17 cellular contexts compared by ENCODE assay signal in genomic region chr17:35163886-35164285, GRCh38. TPM values are rescaled to one million over a fixed set of nuclear protein-coding genes. Genes with fewer than 3 reads are reported as not detected.
DNase-seq lines count a peak whose midpoint lies in the region; ATAC-seq and TF ChIP-seq lines count a peak whose summit lies in the region.
"Had no signal": no experiment of that assay in that cellular context is flagged by ENCODE, and none has a peak within 500 bp of the region (broad histone marks: within the 10 kb centered on the region; RNA-seq: fewer than 3 reads in every experiment).

No MANE protein-coding gene starts in this region.

- H2BK5ac ChIP-seq in trophoblast cell (ENCODE audit: low read depth, low read length, poor library complexity): no peak overlapping the region

- no peaks in the 10 kb centered on the region for H3K79me1 ChIP-seq in trophoblast cell (ENCODE audit: low read length)

- intact Hi-C loops in upper lobe of right lung (cut with DNase I): no loop called here

- CTCF ChIA-PET in CD8-positive, alpha-beta memory T cell (lab: Charles Lee): interaction anchor here (1.0 to 1.9 kb wide), 3 partner anchors 21 to 600 kb away, joined by 3 to 4 read pairs (median 3); no protein-coding TSS in a partner anchor

- no peak overlapping the region for H2BK12ac ChIP-seq in trophoblast cell (ENCODE audit: low read length)

- no peak for TF ChIP-seq CTCF in upper lobe of right lung (IDR thresholded peaks at IDR 0.05)

- H4K91ac ChIP-seq in trophoblast cell (ENCODE audit: low read depth, low read length): no peak overlapping the region

- H3K14ac ChIP-seq in trophoblast cell (ENCODE audit: low read length): no peak overlapping the region

- DNase-seq in CD8-positive, alpha-beta memory T cell: no peak
- DNase-seq in central memory CD8-positive, alpha-beta T cell (ENCODE audit: low spot score in 2 of 2): no peak
- DNase-seq in trophoblast cell: peak; percentile 97
- peak; percentile 21 for DNase-seq in upper lobe of right lung
- no peak for DNase-seq in stimulated activated naive CD8-positive, alpha-beta T cell treated with anti-CD3 and anti-CD28 coated beads, Interleukin-15, Interleukin-2, amounts not matched to agents 100 U/mL and 50 U/mL, for 24 hours
- no peak for DNase-seq in NCI-H2081 treated with DMSO at 0.1 percent for 48 hours (lab: John Stamatoyannopoulos, UW)
- no peak for DNase-seq in NCI-H187 (lab: John Stamatoyannopoulos, UW)
- DNase-seq: ACHN; CD4-positive, CD25-positive, alpha-beta regulatory T cell; COR-L47; DND-41; GDM1; GOT3; H9 had no signal

- H3K27ac ChIP-seq in CD8-positive, alpha-beta memory T cell (ENCODE audit: low read depth, low read length): no peak overlapping the region
- H3K27ac ChIP-seq in trophoblast cell (ENCODE audit: low read depth, low read length) (no peak overlapping the region), upper lobe of right lung (no peak overlapping the region)
- H3K27ac ChIP-seq: BLaER1 treated with 17β-estradiol and CSF1 and Interleukin-3, amounts not matched to agents 10 nM and 100 nM; HL-60 had no signal

- H3K23ac ChIP-seq in trophoblast cell (ENCODE audit: low read length): no peak overlapping the region

- peaks cover 0 to 1% (median 0%) of the 10 kb centered on the region in 3 donors for H3K36me3 Mint-ChIP-seq in CD8-positive, alpha-beta memory T cell
- H3K36me3 Mint-ChIP-seq in central memory CD8-positive, alpha-beta T cell (ENCODE audit: insufficient read depth): peaks cover 12% of the 10 kb centered on the region
- H3K36me3 Mint-ChIP-seq: CD4-positive, CD25-positive, alpha-beta regulatory T cell had no signal

- peak overlapping the region in 6 of 8 donors; percentile 37 to 72 (median 66) for H3K27ac Mint-ChIP-seq in CD8-positive, alpha-beta memory T cell
- peak overlapping the region; percentile 79 for H3K27ac Mint-ChIP-seq in central memory CD8-positive, alpha-beta T cell (ENCODE audit: low read depth)
- H3K27ac Mint-ChIP-seq: H9 had no signal

- peaks cover 47 to 59% (median 55%) of the 10 kb centered on the region in 3 donors for H3K4me1 Mint-ChIP-seq in CD8-positive, alpha-beta memory T cell
- peaks cover 52% of the 10 kb centered on the region for H3K4me1 Mint-ChIP-seq in central memory CD8-positive, alpha-beta T cell

- no peaks in the 10 kb centered on the region for H3K9me3 ChIP-seq in CD8-positive, alpha-beta memory T cell (ENCODE audit: low read length)
- H3K9me3 ChIP-seq in trophoblast cell (ENCODE audit: insufficient read depth, low read depth, low read length) (no peaks in the 10 kb centered on the region), upper lobe of right lung (no peaks in the 10 kb centered on the region)
- H3K9me3 ChIP-seq: BLaER1 treated with 17β-estradiol and CSF1 and Interleukin-3, amounts not matched to agents 10 nM and 100 nM had no signal

- no peak for ATAC-seq in central memory CD8-positive, alpha-beta T cell (replicated peaks; ENCODE audit: extremely low read depth, poor library complexity, severe bottlenecking)
- ATAC-seq in upper lobe of right lung: no peak
- no peak for ATAC-seq in stimulated activated naive CD8-positive, alpha-beta T cell treated with anti-CD3 and anti-CD28 coated beads, Interleukin-15, Interleukin-2, amounts not matched to agents 100 U/mL and 50 U/mL, for 24 hours

- no CpG with 5 or more reads among the region's 7 CpGs for WGBS in trophoblast cell (ENCODE audit: extremely low coverage, insufficient coverage, insufficient read length)

- no peaks in the 10 kb centered on the region for H3K9me3 Mint-ChIP-seq in CD8-positive, alpha-beta memory T cell
- H3K9me3 Mint-ChIP-seq in central memory CD8-positive, alpha-beta T cell: no peaks in the 10 kb centered on the region
- H3K9me3 Mint-ChIP-seq: CD4-positive, CD25-positive, alpha-beta regulatory T cell; H9 had no signal

- no peak overlapping the region for H3K4me2 ChIP-seq in trophoblast cell (ENCODE audit: low read length)
- H3K4me2 ChIP-seq: BLaER1 treated with 17β-estradiol and CSF1 and Interleukin-3, amounts not matched to agents 10 nM and 100 nM had no signal

- H3K79me2 ChIP-seq in trophoblast cell (ENCODE audit: control insufficient read depth, insufficient read depth, low read length, poor library complexity): no peaks in the 10 kb centered on the region

- no peak overlapping the region for H3K4me3 Mint-ChIP-seq in CD8-positive, alpha-beta memory T cell
- no peak overlapping the region for H3K4me3 Mint-ChIP-seq in central memory CD8-positive, alpha-beta T cell
- H3K4me3 Mint-ChIP-seq: H9 had no signal

- H3K4me3 ChIP-seq in CD8-positive, alpha-beta memory T cell (ENCODE audit: low read length): no peak overlapping the region
- no peak overlapping the region for H3K4me3 ChIP-seq in trophoblast cell (ENCODE audit: low read depth, low read length)
- H3K4me3 ChIP-seq in upper lobe of right lung: no peak overlapping the region
- H3K4me3 ChIP-seq: BLaER1 treated with 17β-estradiol and CSF1 and Interleukin-3, amounts not matched to agents 10 nM and 100 nM had no signal

- no peak overlapping the region for H2BK120ac ChIP-seq in trophoblast cell (ENCODE audit: insufficient read depth, low read length, poor library complexity)

- H3K27me3 ChIP-seq in CD8-positive, alpha-beta memory T cell (ENCODE audit: insufficient read depth, low read length, poor library complexity, severe bottlenecking): no peaks in the 10 kb centered on the region
- H3K27me3 ChIP-seq in trophoblast cell (ENCODE audit: insufficient read depth, low read length) (no peaks in the 10 kb centered on the region), upper lobe of right lung (no peaks in the 10 kb centered on the region)
- H3K27me3 ChIP-seq: BLaER1 treated with 17β-estradiol and CSF1 and Interleukin-3, amounts not matched to agents 10 nM and 100 nM had no signal

- H3K4me1 ChIP-seq in CD8-positive, alpha-beta memory T cell (ENCODE audit: insufficient read depth, low read length): peaks cover 54% of the 10 kb centered on the region
- H3K4me1 ChIP-seq in trophoblast cell (ENCODE audit: control insufficient read depth in 1 of 2, insufficient read depth in 2 of 2, low read length in 2 of 2): no peaks in the 10 kb centered on the region
- H3K4me1 ChIP-seq in upper lobe of right lung: no peaks in the 10 kb centered on the region

- H3K18ac ChIP-seq in trophoblast cell (ENCODE audit: low read length): no peak overlapping the region

- no peak overlapping the region for H4K8ac ChIP-seq in trophoblast cell (ENCODE audit: low read depth, low read length)

- POLR2A ChIA-PET in CD8-positive, alpha-beta memory T cell (lab: Charles Lee): no interaction called here

- no peak overlapping the region for H3K9ac ChIP-seq in trophoblast cell (ENCODE audit: low read length)
- H3K9ac ChIP-seq: BLaER1 treated with 17β-estradiol and CSF1 and Interleukin-3, amounts not matched to agents 10 nM and 100 nM had no signal

- H3K27me3 Mint-ChIP-seq in CD8-positive, alpha-beta memory T cell: peaks cover 0 to 2% of the 10 kb centered on the region in 2 donors
- no peaks in the 10 kb centered on the region for H3K27me3 Mint-ChIP-seq in central memory CD8-positive, alpha-beta T cell
- H3K27me3 Mint-ChIP-seq: CD4-positive, CD25-positive, alpha-beta regulatory T cell had no signal

- H3K36me3 ChIP-seq in CD8-positive, alpha-beta memory T cell (ENCODE audit: insufficient read depth, low read length): no peaks in the 10 kb centered on the region
- H3K36me3 ChIP-seq in trophoblast cell (ENCODE audit: control insufficient read depth in 1 of 2, insufficient read depth in 2 of 2, low read length in 2 of 2) (no peaks in the 10 kb centered on the region), upper lobe of right lung (no peaks in the 10 kb centered on the region)
- H3K36me3 ChIP-seq: BLaER1 treated with 17β-estradiol and CSF1 and Interleukin-3, amounts not matched to agents 10 nM and 100 nM had no signal

- H4K12ac ChIP-seq in trophoblast cell (ENCODE audit: low read depth, low read length): no peak overlapping the region

- H2AFZ ChIP-seq in trophoblast cell (ENCODE audit: insufficient read depth, low read length, poor library complexity): no peak overlapping the region

- no peak overlapping the region for H3K4ac ChIP-seq in trophoblast cell (ENCODE audit: low read depth, low read length)

- H2AK5ac ChIP-seq in trophoblast cell (ENCODE audit: low read length): no peak overlapping the region

RNA-seq across cellular contexts. Expression of gene UNC45B, which starts 16.3 kb away (rescaled TPM):
- not detected for total RNA-seq in CD8-positive, alpha-beta memory T cell
- 0.43 TPM for polyA plus RNA-seq in CD8-positive, alpha-beta memory T cell
- polyA plus RNA-seq in trophoblast cell (2013): 0.05 and 0.11 TPM in 2 replicates
- total RNA-seq in upper lobe of right lung: 0.14 TPM
- total RNA-seq: A172 had no signal

RNA-seq across cellular contexts. Expression of gene NLE1, which starts 21.8 kb away (rescaled TPM):
- 10 to 100 TPM; 54.0 to 58.3 TPM for total RNA-seq in CD8-positive, alpha-beta memory T cell
- polyA plus RNA-seq in CD8-positive, alpha-beta memory T cell: 4.6 TPM
- polyA plus RNA-seq in trophoblast cell (2013): 5.6 and 5.9 TPM in 2 replicates
- total RNA-seq in upper lobe of right lung: 10.1 TPM

RNA-seq across cellular contexts. Expression of gene SLC35G3, which starts 30.3 kb away (rescaled TPM):
- not detected for total RNA-seq in CD8-positive, alpha-beta memory T cell
- not detected for polyA plus RNA-seq in CD8-positive, alpha-beta memory T cell
- polyA plus RNA-seq in trophoblast cell (2013): not detected in 2 replicates
- not detected for total RNA-seq in upper lobe of right lung
- total RNA-seq: A172; CD4-positive, CD25-positive, alpha-beta regulatory T cell; H9 had no signal

RNA-seq across cellular contexts. Expression of gene FNDC8, which starts 42.5 kb away (rescaled TPM):
- under 1 TPM; 0.15 to 0.16 TPM for total RNA-seq in CD8-positive, alpha-beta memory T cell
- not detected for polyA plus RNA-seq in CD8-positive, alpha-beta memory T cell
- polyA plus RNA-seq in trophoblast cell (2013): not detected in 2 replicates
- total RNA-seq in upper lobe of right lung: not detected
- total RNA-seq: A172; CD4-positive, CD25-positive, alpha-beta regulatory T cell; H9 had no signal
- polyA plus RNA-seq: CD4-positive, CD25-positive, alpha-beta regulatory T cell had no signal

RNA-seq across cellular contexts. Expression of gene RAD51D, which starts 44.2 kb away (rescaled TPM):
- 10 to 100 TPM; 27.5 to 29.8 TPM for total RNA-seq in CD8-positive, alpha-beta memory T cell
- polyA plus RNA-seq in CD8-positive, alpha-beta memory T cell: 11.9 TPM
- polyA plus RNA-seq in trophoblast cell (2013): 5.0 and 5.4 TPM in 2 replicates
- 19.1 TPM for total RNA-seq in upper lobe of right lung

Comparison
In these comparisons a context has a peak if more than half of its experiments do, and no peak if none do; other contexts are left out.
1. DNase-seq: peak in trophoblast cell (2 of 2) and upper lobe of right lung (single experiment); none in CD8-positive, alpha-beta memory T cell (0 of 5), central memory CD8-positive, alpha-beta T cell (0 of 2), stimulated activated naive CD8-positive, alpha-beta T cell treated with anti-CD3 and anti-CD28 coated beads, Interleukin-15, Interleukin-2, amounts not matched to agents 100 U/mL and 50 U/mL, for 24 hours (single experiment), NCI-H2081 treated with DMSO at 0.1 percent for 48 hours (single experiment) and NCI-H187 (0 of 2).